ENCODE assay signal across 20 cellular contexts in genomic region chr13:37919329-37919880, GRCh38. TPM values are rescaled to one million over a fixed set of nuclear protein-coding genes. Genes with fewer than 3 reads are reported as not detected.
DNase-seq lines count a peak whose midpoint lies in the region; ATAC-seq and TF ChIP-seq lines count a peak whose summit lies in the region.
"Had no signal": no experiment of that assay in that cellular context is flagged by ENCODE, and none has a peak within 500 bp of the region (broad histone marks: within the 10 kb centered on the region; RNA-seq: fewer than 3 reads in every experiment).

No MANE protein-coding gene starts in this region.

- H3K4me1 Mint-ChIP-seq in type B pancreatic cell (ENCODE audit: unreplicated experiment): peaks cover 20% of the 10 kb centered on the region

- ATAC-seq in heart right ventricle: peak in 3 of 8 donors; percentile 48 to 56 (median 55)

- peaks cover 7% of the 10 kb centered on the region for H3K9me3 Mint-ChIP-seq in type B pancreatic cell
- H3K9me3 Mint-ChIP-seq: stimulated activated naive CD8-positive, alpha-beta T cell treated with anti-CD3 and anti-CD28 coated beads, Interleukin-15, Interleukin-2, amounts not matched to agents 100 ng/mL and 50 ng/mL, for 24 hours had no signal

- no peaks in the 10 kb centered on the region for H3K27me3 Mint-ChIP-seq in type B pancreatic cell
- H3K27me3 Mint-ChIP-seq: activated T-cell treated with anti-CD3 and anti-CD28 coated beads, Interleukin-2, amount 50 U/mL, for 24 hours; stimulated activated naive CD8-positive, alpha-beta T cell treated with anti-CD3 and anti-CD28 coated beads, Interleukin-15, Interleukin-2, amounts not matched to agents 100 ng/mL and 50 ng/mL, for 24 hours had no signal

- no peak overlapping the region for H2AFZ ChIP-seq in hepatocyte

- H3K4me2 ChIP-seq in hepatocyte: peak overlapping the region; percentile 49

- no peak overlapping the region for H3K9ac ChIP-seq in colonic mucosa (ENCODE audit: low read depth in 2 of 2, low read length in 2 of 2)

- intact Hi-C loops in heart right ventricle (cut with DNase I): no loop called here
- intact Hi-C loops in colonic mucosa (cut with DNase I): no loop called here

- no peak for TF ChIP-seq CTCF in heart right ventricle (IDR thresholded peaks at IDR 0.05)
- TF ChIP-seq CTCF in right atrium auricular region (IDR thresholded peaks at IDR 0.05): no peak
- no peak for TF ChIP-seq CTCF in WI38 (IDR thresholded peaks at IDR 0.05; ENCODE audit: low read depth, low read length)
- TF ChIP-seq CTCF in hepatocyte (IDR thresholded peaks at IDR 0.05; ENCODE audit: poor library complexity): no peak
- no peak for TF ChIP-seq CTCF in type B pancreatic cell (conservative IDR thresholded peaks at IDR 0.05)
- no peak for TF ChIP-seq CTCF in colonic mucosa (IDR thresholded peaks at IDR 0.05)

- H3K27ac ChIP-seq in heart right ventricle (peak overlapping the region in 3 of 10 donors; percentile 27 to 57 (median 48)), right atrium auricular region (no peak overlapping the region), hepatocyte (peak overlapping the region; percentile 35), colonic mucosa (no peak overlapping the region)
- H3K27ac ChIP-seq: tibial artery had no signal

- H3K9me2 ChIP-seq in hepatocyte (replicated peaks; ENCODE audit: insufficient read depth): no peaks in the 10 kb centered on the region

- no peaks in the 10 kb centered on the region for H3K79me2 ChIP-seq in hepatocyte

- no peaks in the 10 kb centered on the region for H3K27me3 ChIP-seq in heart right ventricle
- no peaks in the 10 kb centered on the region for H3K27me3 ChIP-seq in right atrium auricular region
- H3K27me3 ChIP-seq in hepatocyte: no peaks in the 10 kb centered on the region
- H3K27me3 ChIP-seq in colonic mucosa: no peaks in the 10 kb centered on the region
- H3K27me3 ChIP-seq: BE2C, tibial artery had no signal

- peak overlapping the region; percentile 75 for H3K27ac Mint-ChIP-seq in type B pancreatic cell
- H3K27ac Mint-ChIP-seq: activated T-cell treated with anti-CD3 and anti-CD28 coated beads, Interleukin-2, amount 50 U/mL, for 24 hours; stimulated activated naive CD8-positive, alpha-beta T cell treated with anti-CD3 and anti-CD28 coated beads, Interleukin-15, Interleukin-2, amounts not matched to agents 100 ng/mL and 50 ng/mL, for 24 hours had no signal

- H3K4me3 ChIP-seq in heart right ventricle: peak overlapping the region in 7 of 10 donors; percentile 8 to 29 (median 22)
- peak overlapping the region in 1 of 2 donors; percentile 28 for H3K4me3 ChIP-seq in right atrium auricular region
- H3K4me3 ChIP-seq in WI38 (ENCODE audit: low read depth, low read length): peak overlapping the region; percentile 41
- no peak overlapping the region for H3K4me3 ChIP-seq in hepatocyte
- no peak overlapping the region for H3K4me3 ChIP-seq in colonic mucosa
- H3K4me3 ChIP-seq: tibial artery had no signal

- H4K20me1 ChIP-seq in hepatocyte (ENCODE audit: insufficient read depth, poor library complexity, severe bottlenecking): no peaks in the 10 kb centered on the region

- 31 to 35% methylated on average over 4 of the region's 4 CpGs for WGBS in heart right ventricle, 2 donors
- WGBS in hepatocyte (ENCODE audit: low lambda C conversion rate, missing lambda C conversion rate): 67% methylated on average over 4 of the region's 4 CpGs

- H3K9me3 ChIP-seq in heart right ventricle (peaks cover 0 to 23% (median 7%) of the 10 kb centered on the region in 11 donors), right atrium auricular region (peaks cover 0 to 16% of the 10 kb centered on the region in 2 donors), hepatocyte (ENCODE audit: low read depth) (no peaks in the 10 kb centered on the region), colonic mucosa (no peaks in the 10 kb centered on the region)
- H3K9me3 ChIP-seq: BE2C, tibial artery had no signal

- H3K4me3 Mint-ChIP-seq in type B pancreatic cell: peak overlapping the region; percentile 57
- H3K4me3 Mint-ChIP-seq: activated T-cell treated with anti-CD3 and anti-CD28 coated beads, Interleukin-2, amount 50 U/mL, for 24 hours; stimulated activated naive CD8-positive, alpha-beta T cell treated with anti-CD3 and anti-CD28 coated beads, Interleukin-15, Interleukin-2, amounts not matched to agents 100 ng/mL and 50 ng/mL, for 24 hours had no signal

- H3K36me3 ChIP-seq in heart right ventricle (no peaks in the 10 kb centered on the region), right atrium auricular region (no peaks in the 10 kb centered on the region), hepatocyte (replicated peaks; ENCODE audit: insufficient read depth, low read depth) (no peaks in the 10 kb centered on the region), colonic mucosa (no peaks in the 10 kb centered on the region)
- H3K36me3 ChIP-seq: BE2C, tibial artery had no signal

- peaks cover 5% of the 10 kb centered on the region for H3K36me3 Mint-ChIP-seq in type B pancreatic cell

- H3K4me1 ChIP-seq in heart right ventricle (peaks cover 0 to 17% (median 0%) of the 10 kb centered on the region in 9 donors), right atrium auricular region (no peaks in the 10 kb centered on the region), hepatocyte (ENCODE audit: insufficient read depth) (no peaks in the 10 kb centered on the region), colonic mucosa (no peaks in the 10 kb centered on the region)
- H3K4me1 ChIP-seq: BE2C, tibial artery had no signal

- DNase-seq in heart right ventricle: no peak
- no peak for DNase-seq in right atrium auricular region (ENCODE audit: low spot score)
- no peak for DNase-seq in hepatocyte (ENCODE audit: low spot score)
- no peak for DNase-seq in type B pancreatic cell (ENCODE audit: extremely low spot score, unreplicated experiment)
- no peak for DNase-seq in stimulated activated CD4-positive, alpha-beta T cell treated with anti-CD3 and anti-CD28 coated beads, Interleukin-2, amount 100 ng/mL, for 48 hours
- DNase-seq in stimulated activated CD8-positive, alpha-beta memory T cell treated with anti-CD3 and anti-CD28 coated beads, Interleukin-4, amount 100 ng/mL, for 48 hours: no peak
- no peak for DNase-seq in colonic mucosa
- DNase-seq: activated CD4-positive, alpha-beta T cell treated with anti-CD3 and anti-CD28 coated beads for 1 hour; activated CD8-positive, alpha-beta memory T cell treated with anti-CD3 and anti-CD28 coated beads for 24 hours; activated T-cell treated with anti-CD3 and anti-CD28 coated beads, Interleukin-2, amount 50 U/mL, for 24 hours; BE2C; COR-L47; cortex of kidney; head of caudate nucleus; NCI-H146; NCI-H510A treated with DMSO at 0.1 percent for 48 hours; stimulated activated CD4-positive, alpha-beta T cell treated with anti-CD3 and anti-CD28 coated beads, Interleukin-4, amount 100 ng/mL, for 4 hours; tibial artery had no signal

RNA-seq across cellular contexts. Expression of gene TRPC4, which starts 49.8 kb away (rescaled TPM):
- 1 to 10 TPM in 6 of 10 donors, under 1 TPM in 3, not detected in 1; 0.33 to 3.9 (median 1.2) TPM for total RNA-seq in heart right ventricle
- under 1 TPM; 0.26 to 0.80 TPM for polyA plus RNA-seq in heart right ventricle
- 1 to 10 TPM in 1 of 2 donors, under 1 TPM in 1; 0.48 to 1.7 TPM for total RNA-seq in right atrium auricular region
- 0.50 and 0.72 TPM in 2 replicates for total RNA-seq in hepatocyte
- 0.28 and 0.83 TPM in 2 replicates for polyA plus RNA-seq in hepatocyte
- 1.9 and 6.1 TPM in 2 replicates for total RNA-seq in type B pancreatic cell (ENCODE audit: low replicate concordance)
- under 1 TPM in 1 of 2 donors, not detected in 1; 0.66 TPM for total RNA-seq in colonic mucosa

Comparison
In these comparisons a context has a peak if more than half of its experiments do, and no peak if none do; other contexts are left out.
1. H3K4me3 ChIP-seq: peak in heart right ventricle (7 of 10) and WI38 (single experiment); none in hepatocyte (single experiment) and colonic mucosa (single experiment).